ENCODE assay signal across 1 cellular context in the genomic region with DNA sequence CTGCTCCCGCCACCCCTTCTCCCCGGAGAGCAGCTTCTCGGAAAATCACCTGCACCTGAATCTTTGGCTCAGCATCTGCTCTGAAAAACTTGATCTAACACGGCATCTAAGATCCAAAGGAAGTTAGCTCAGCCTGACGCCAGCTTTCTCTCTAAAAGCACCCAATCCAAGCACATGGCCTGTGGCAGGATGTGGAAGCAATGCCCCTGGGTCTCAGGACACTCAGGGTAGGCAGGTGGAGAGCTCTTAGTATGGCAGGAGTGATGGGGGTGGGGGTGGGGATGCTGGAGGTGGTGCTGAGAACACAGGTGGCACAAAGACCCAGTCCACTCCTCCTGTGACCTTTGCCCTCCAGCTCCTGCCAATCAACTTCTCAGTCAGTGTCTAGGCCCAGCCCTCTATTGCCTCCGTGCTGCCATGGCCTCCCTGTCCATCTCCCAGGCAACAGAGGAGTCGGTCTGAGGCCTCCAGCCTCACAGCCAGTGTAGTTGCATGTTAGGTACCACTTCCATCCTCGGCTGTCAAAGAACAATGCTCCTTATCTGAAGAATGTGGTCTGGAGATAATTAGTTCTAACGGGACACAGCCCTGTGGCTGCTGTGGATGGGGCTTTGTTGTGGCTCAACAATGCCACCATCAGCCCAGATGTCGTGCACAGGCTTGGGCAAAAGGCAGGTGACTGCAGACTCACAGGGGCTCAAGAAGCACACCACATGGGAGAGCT.
TF ChIP-seq lines count a peak whose summit lies in the region.

No MANE protein-coding gene starts in this region.

TF ChIP-seq in GM12878, 131 proteins besides CTCF, POLR2A, EP300 and RAD21:
- TF ChIP-seq RAD51 (IDR thresholded peaks at IDR 0.05) (no peak), MTA2 (IDR thresholded peaks at IDR 0.05; ENCODE audit: low read depth) (no peak), ZNF274 (IDR thresholded peaks at IDR 0.05; ENCODE audit: insufficient read depth, insufficient read length) (no peak), SUPT20H (IDR thresholded peaks at IDR 0.05; ENCODE audit: borderline replicate concordance, control insufficient read depth, low read depth, low read length) (no peak), NBN (IDR thresholded peaks at IDR 0.05) (no peak)
- TF ChIP-seq, protein P1, sequence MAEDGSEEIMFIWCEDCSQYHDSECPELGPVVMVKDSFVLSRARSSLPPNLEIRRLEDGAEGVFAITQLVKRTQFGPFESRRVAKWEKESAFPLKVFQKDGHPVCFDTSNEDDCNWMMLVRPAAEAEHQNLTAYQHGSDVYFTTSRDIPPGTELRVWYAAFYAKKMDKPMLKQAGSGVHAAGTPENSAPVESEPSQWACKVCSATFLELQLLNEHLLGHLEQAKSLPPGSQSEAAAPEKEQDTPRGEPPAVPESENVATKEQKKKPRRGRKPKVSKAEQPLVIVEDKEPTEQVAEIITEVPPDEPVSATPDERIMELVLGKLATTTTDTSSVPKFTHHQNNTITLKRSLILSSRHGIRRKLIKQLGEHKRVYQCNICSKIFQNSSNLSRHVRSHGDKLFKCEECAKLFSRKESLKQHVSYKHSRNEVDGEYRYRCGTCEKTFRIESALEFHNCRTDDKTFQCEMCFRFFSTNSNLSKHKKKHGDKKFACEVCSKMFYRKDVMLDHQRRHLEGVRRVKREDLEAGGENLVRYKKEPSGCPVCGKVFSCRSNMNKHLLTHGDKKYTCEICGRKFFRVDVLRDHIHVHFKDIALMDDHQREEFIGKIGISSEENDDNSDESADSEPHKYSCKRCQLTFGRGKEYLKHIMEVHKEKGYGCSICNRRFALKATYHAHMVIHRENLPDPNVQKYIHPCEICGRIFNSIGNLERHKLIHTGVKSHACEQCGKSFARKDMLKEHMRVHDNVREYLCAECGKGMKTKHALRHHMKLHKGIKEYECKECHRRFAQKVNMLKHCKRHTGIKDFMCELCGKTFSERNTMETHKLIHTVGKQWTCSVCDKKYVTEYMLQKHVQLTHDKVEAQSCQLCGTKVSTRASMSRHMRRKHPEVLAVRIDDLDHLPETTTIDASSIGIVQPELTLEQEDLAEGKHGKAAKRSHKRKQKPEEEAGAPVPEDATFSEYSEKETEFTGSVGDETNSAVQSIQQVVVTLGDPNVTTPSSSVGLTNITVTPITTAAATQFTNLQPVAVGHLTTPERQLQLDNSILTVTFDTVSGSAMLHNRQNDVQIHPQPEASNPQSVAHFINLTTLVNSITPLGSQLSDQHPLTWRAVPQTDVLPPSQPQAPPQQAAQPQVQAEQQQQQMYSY (CRISPR knock-in tag; IDR thresholded peaks at IDR 0.05): no peak
